Comparison of ENCODE assay signal across 8 cellular contexts in genomic region chr10:22712246-22712958, GRCh38. TPM values are rescaled to one million over a fixed set of nuclear protein-coding genes. Genes with fewer than 3 reads are reported as not detected.
DNase-seq lines count a peak whose midpoint lies in the region; ATAC-seq and TF ChIP-seq lines count a peak whose summit lies in the region.

No MANE protein-coding gene starts in this region.

- intact Hi-C loops in gastrocnemius medialis (cut with DNase I; ENCODE audit: low total_unique reads) = loop anchor here (10.0 kb wide), 1 partner anchor 388 kb away; the partner anchor contains the start of gene BMI1

- H3K36me3 ChIP-seq in gastrocnemius medialis = no peaks in the 10 kb centered on the region

- no peaks in the 10 kb centered on the region for H3K9me3 ChIP-seq in gastrocnemius medialis

- peaks cover 0 to 16% of the 10 kb centered on the region in 2 donors for H3K4me1 ChIP-seq in gastrocnemius medialis

- peaks cover 0 to 15% (median 9%) of the 10 kb centered on the region in 3 donors for H3K27me3 ChIP-seq in gastrocnemius medialis

- TF ChIP-seq CTCF in GM12865 (IDR thresholded peaks at IDR 0.05; ENCODE audit: insufficient read depth, low read depth, low read length, missing control alignments) = no peak
- TF ChIP-seq CTCF in foreskin fibroblast (IDR thresholded peaks at IDR 0.05; ENCODE audit: low read depth, low read length) = no peak
- TF ChIP-seq CTCF in gastrocnemius medialis (IDR thresholded peaks at IDR 0.05 in 4 of 5, conservative IDR thresholded peaks at IDR 0.05 in 1 of 5) = no peak

- ATAC-seq in SK-N-SH treated with all-trans-retinoic acid at 6 μM for 48 hours (peak; percentile 12), gastrocnemius medialis (no peak), GM18505 (IDR thresholded peaks at IDR 0.05; ENCODE audit: unreplicated experiment) (no peak), GM21515 (IDR thresholded peaks at IDR 0.05; ENCODE audit: unreplicated experiment) (no peak)

- TF ChIP-seq POLR2A in gastrocnemius medialis (IDR thresholded peaks at IDR 0.05) = no peak
- no peak for TF ChIP-seq POLR2A in GM18505 (IDR thresholded peaks at IDR 0.05; ENCODE audit: borderline replicate concordance, extremely low read depth, insufficient read depth, insufficient read length)

- peak overlapping the region in 1 of 4 donors; percentile 68 for H3K27ac ChIP-seq in gastrocnemius medialis

- DNase-seq in GM12865 (ENCODE audit: low read depth) = no peak
- DNase-seq in foreskin fibroblast = peak; percentile 27 to 57
- no peak for DNase-seq in gastrocnemius medialis
- DNase-seq in activated CD8-positive, alpha-beta memory T cell treated with anti-CD3 and anti-CD28 coated beads, Interleukin-2, amount 50 U/mL, for 48 hours = no peak
- DNase-seq in activated CD8-positive, alpha-beta memory T cell treated with anti-CD3 and anti-CD28 coated beads, Interleukin-2, amount 50 U/mL, for 4 hours = no peak

- in situ Hi-C loops in gastrocnemius medialis (cut with MboI; ENCODE audit: low sequenced_read_pairs in 4 of 4) = no loop called here

- H3K4me3 ChIP-seq in GM12865 (ENCODE audit: low read depth, low read length) (peak overlapping the region; percentile 98), foreskin fibroblast (ENCODE audit: low read depth in 1 of 2, low read length in 2 of 2) (peak overlapping the region; percentile 52 to 73), gastrocnemius medialis (peak overlapping the region; percentile 75 to 93 (median 80))

TF ChIP-seq in SK-N-SH treated with all-trans-retinoic acid at 6 μM for 48 hours, 23 proteins besides CTCF, POLR2A, EP300 and RAD21:
- TF ChIP-seq PATZ1 (CRISPR knock-in tag; IDR thresholded peaks at IDR 0.05; ENCODE audit: borderline replicate concordance) = no peak
- no peak for TF ChIP-seq OSR1 (CRISPR knock-in tag; IDR thresholded peaks at IDR 0.05)
- no peak for TF ChIP-seq ESRRG (CRISPR knock-in tag; IDR thresholded peaks at IDR 0.05)
- TF ChIP-seq ISL1 (CRISPR knock-in tag; IDR thresholded peaks at IDR 0.05) = no peak
- no peak for TF ChIP-seq ZC3H10 (CRISPR knock-in tag; IDR thresholded peaks at IDR 0.05)
- TF ChIP-seq TOX (CRISPR knock-in tag; IDR thresholded peaks at IDR 0.05; ENCODE audit: borderline replicate concordance) = no peak
- TF ChIP-seq TCF4 (CRISPR knock-in tag; IDR thresholded peaks at IDR 0.05; ENCODE audit: borderline replicate concordance) = no peak
- TF ChIP-seq GLIS3 (CRISPR knock-in tag; IDR thresholded peaks at IDR 0.05) = no peak
- no peak for TF ChIP-seq CSDC2 (CRISPR knock-in tag; IDR thresholded peaks at IDR 0.05)
- no peak for TF ChIP-seq ZNF565 (CRISPR knock-in tag; conservative IDR thresholded peaks at IDR 0.05; ENCODE audit: low read depth)
- TF ChIP-seq ZNF70 (CRISPR knock-in tag; IDR thresholded peaks at IDR 0.05) = no peak
- TF ChIP-seq, protein P1, sequence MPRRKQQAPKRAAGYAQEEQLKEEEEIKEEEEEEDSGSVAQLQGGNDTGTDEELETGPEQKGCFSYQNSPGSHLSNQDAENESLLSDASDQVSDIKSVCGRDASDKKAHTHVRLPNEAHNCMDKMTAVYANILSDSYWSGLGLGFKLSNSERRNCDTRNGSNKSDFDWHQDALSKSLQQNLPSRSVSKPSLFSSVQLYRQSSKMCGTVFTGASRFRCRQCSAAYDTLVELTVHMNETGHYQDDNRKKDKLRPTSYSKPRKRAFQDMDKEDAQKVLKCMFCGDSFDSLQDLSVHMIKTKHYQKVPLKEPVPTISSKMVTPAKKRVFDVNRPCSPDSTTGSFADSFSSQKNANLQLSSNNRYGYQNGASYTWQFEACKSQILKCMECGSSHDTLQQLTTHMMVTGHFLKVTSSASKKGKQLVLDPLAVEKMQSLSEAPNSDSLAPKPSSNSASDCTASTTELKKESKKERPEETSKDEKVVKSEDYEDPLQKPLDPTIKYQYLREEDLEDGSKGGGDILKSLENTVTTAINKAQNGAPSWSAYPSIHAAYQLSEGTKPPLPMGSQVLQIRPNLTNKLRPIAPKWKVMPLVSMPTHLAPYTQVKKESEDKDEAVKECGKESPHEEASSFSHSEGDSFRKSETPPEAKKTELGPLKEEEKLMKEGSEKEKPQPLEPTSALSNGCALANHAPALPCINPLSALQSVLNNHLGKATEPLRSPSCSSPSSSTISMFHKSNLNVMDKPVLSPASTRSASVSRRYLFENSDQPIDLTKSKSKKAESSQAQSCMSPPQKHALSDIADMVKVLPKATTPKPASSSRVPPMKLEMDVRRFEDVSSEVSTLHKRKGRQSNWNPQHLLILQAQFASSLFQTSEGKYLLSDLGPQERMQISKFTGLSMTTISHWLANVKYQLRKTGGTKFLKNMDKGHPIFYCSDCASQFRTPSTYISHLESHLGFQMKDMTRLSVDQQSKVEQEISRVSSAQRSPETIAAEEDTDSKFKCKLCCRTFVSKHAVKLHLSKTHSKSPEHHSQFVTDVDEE (CRISPR knock-in tag; IDR thresholded peaks at IDR 0.05) = no peak
- no peak for TF ChIP-seq RARB (CRISPR knock-in tag; IDR thresholded peaks at IDR 0.05)
- TF ChIP-seq, protein P2, sequence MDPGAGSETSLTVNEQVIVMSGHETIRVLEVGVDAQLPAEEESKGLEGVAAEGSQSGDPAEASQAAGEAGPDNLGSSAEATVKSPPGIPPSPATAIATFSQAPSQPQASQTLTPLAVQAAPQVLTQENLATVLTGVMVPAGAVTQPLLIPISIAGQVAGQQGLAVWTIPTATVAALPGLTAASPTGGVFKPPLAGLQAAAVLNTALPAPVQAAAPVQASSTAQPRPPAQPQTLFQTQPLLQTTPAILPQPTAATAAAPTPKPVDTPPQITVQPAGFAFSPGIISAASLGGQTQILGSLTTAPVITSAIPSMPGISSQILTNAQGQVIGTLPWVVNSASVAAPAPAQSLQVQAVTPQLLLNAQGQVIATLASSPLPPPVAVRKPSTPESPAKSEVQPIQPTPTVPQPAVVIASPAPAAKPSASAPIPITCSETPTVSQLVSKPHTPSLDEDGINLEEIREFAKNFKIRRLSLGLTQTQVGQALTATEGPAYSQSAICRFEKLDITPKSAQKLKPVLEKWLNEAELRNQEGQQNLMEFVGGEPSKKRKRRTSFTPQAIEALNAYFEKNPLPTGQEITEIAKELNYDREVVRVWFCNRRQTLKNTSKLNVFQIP (CRISPR knock-in tag; IDR thresholded peaks at IDR 0.05; ENCODE audit: borderline replicate concordance, low read depth) = no peak
- no peak for TF ChIP-seq CSRNP3 (CRISPR knock-in tag; IDR thresholded peaks at IDR 0.05)
- no peak for TF ChIP-seq SNAI2 (CRISPR knock-in tag; IDR thresholded peaks at IDR 0.05)
- TF ChIP-seq CREB5 (CRISPR knock-in tag; IDR thresholded peaks at IDR 0.05; ENCODE audit: low read depth) = no peak
- TF ChIP-seq ARNTL (CRISPR knock-in tag; IDR thresholded peaks at IDR 0.05; ENCODE audit: borderline replicate concordance, low read depth) = no peak

RNA-seq across cellular contexts. Expression of gene PIP4K2A, which starts 2.0 kb away (rescaled TPM):
- total RNA-seq in gastrocnemius medialis = 1 to 10 TPM; 3.9 to 7.5 (median 4.7) TPM

Comparison
In these comparisons a context has a peak if more than half of its experiments do, and no peak if none do; other contexts are left out.
1. DNase-seq: peak in foreskin fibroblast (2 of 2); none in GM12865 (single experiment), gastrocnemius medialis (0 of 2), activated CD8-positive, alpha-beta memory T cell treated with anti-CD3 and anti-CD28 coated beads, Interleukin-2, amount 50 U/mL, for 48 hours (single experiment) and activated CD8-positive, alpha-beta memory T cell treated with anti-CD3 and anti-CD28 coated beads, Interleukin-2, amount 50 U/mL, for 4 hours (single experiment).
2. Peak in every context shown above with its lines, with median percentiles within 50 percentile points of each other: H3K4me3 ChIP-seq.